In the genomic region with DNA sequence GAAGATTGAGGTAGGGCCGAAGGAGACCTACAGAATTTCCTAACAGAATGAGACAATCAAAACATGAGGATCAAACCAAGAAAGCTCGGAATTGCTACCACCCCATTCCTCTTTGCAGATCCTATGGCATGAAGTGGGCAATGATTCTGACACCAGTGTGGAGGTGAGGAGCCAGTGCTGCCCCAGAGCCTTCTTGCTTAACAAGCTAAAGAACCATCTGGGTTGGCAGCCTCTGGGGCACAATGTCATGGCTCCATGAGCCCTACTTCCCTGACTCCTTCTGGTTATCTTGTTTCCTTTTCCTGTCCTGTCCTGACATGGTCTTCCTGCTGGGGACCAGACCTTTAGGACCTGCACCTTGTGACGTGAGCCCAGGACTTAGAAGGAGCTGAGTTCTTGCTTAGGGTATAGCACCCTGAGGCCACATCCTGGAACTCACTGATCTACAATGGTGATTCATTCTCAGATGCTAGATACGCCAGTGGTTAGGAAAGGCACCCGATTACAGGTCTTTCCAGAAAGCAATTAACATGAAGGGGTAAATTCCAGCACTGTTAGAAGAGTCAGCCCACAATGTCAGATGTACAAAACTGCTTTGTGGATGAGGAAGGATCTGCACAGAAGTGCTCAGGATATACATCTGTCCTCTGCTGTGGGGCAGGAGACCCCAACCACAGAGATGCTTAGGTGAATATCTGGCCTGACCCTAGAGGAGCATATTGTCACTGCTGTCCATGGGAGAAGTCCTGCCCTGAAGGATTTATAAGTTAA, we compare ENCODE assay signal across 1 cellular context.
TF ChIP-seq lines count a peak whose summit lies in the region.

No MANE protein-coding gene starts in this region.

TF ChIP-seq in HepG2, 621 proteins besides CTCF, POLR2A, EP300 and RAD21 (continued from another document):
- TF ChIP-seq, protein P1, sequence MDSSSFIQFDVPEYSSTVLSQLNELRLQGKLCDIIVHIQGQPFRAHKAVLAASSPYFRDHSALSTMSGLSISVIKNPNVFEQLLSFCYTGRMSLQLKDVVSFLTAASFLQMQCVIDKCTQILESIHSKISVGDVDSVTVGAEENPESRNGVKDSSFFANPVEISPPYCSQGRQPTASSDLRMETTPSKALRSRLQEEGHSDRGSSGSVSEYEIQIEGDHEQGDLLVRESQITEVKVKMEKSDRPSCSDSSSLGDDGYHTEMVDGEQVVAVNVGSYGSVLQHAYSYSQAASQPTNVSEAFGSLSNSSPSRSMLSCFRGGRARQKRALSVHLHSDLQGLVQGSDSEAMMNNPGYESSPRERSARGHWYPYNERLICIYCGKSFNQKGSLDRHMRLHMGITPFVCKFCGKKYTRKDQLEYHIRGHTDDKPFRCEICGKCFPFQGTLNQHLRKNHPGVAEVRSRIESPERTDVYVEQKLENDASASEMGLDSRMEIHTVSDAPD (CRISPR knock-in tag; IDR thresholded peaks at IDR 0.05): no peak
